ENCODE assay signal across 8 cellular contexts in genomic region chr1:24364975-24365678, GRCh38. TPM values are rescaled to one million over a fixed set of nuclear protein-coding genes. Genes with fewer than 3 reads are reported as not detected.
DNase-seq lines count a peak whose midpoint lies in the region; ATAC-seq and TF ChIP-seq lines count a peak whose summit lies in the region.

No MANE protein-coding gene starts in this region.

- no peak for TF ChIP-seq POLR2A in stomach (IDR thresholded peaks at IDR 0.05)

- H3K9me3 ChIP-seq in fibroblast of lung (ENCODE audit: control insufficient read depth, insufficient read depth, low read depth, low read length) (no peaks in the 10 kb centered on the region), thymus (ENCODE audit: control insufficient read depth) (no peaks in the 10 kb centered on the region), stomach (no peaks in the 10 kb centered on the region)
- no peaks in the 10 kb centered on the region for H3K9me3 ChIP-seq in CD8-positive, alpha-beta memory T cell (ENCODE audit: low read length)

- WGBS in thymus: 93% methylated on average over 11 of the region's 11 CpGs
- 74 to 88% (median 79%) methylated on average over 11 of the region's 11 CpGs for WGBS in stomach, 5 donors

- peak; percentile 81 for DNase-seq in GM10248 (ENCODE audit: extremely low spot score)
- DNase-seq in SW480 (ENCODE audit: low spot score): peak; percentile 18
- DNase-seq in fibroblast of lung (ENCODE audit: low read depth in 2 of 2): peak; percentile 93
- no peak for DNase-seq in effector CD8-positive, alpha-beta T cell (lab: John Stamatoyannopoulos, UW)
- DNase-seq in stomach: no peak
- no peak for DNase-seq in CD8-positive, alpha-beta memory T cell

- H3K4me3 ChIP-seq in fibroblast of lung (replicated peaks in 1 of 4; ENCODE audit: control extremely low read depth in 1 of 4, insufficient read depth in 1 of 4, low read depth in 3 of 4, low read length in 4 of 4): no peak overlapping the region
- no peak overlapping the region for H3K4me3 ChIP-seq in thymus (ENCODE audit: low read length)
- no peak overlapping the region for H3K4me3 ChIP-seq in stomach
- H3K4me3 ChIP-seq in CD8-positive, alpha-beta memory T cell (ENCODE audit: low read length): no peak overlapping the region

- H2AFZ ChIP-seq in fibroblast of lung (ENCODE audit: low read length): no peak overlapping the region

- no peaks in the 10 kb centered on the region for H3K27me3 ChIP-seq in fibroblast of lung (ENCODE audit: control insufficient read depth, insufficient read depth, low read length)
- H3K27me3 ChIP-seq in thymus (ENCODE audit: control insufficient read depth, insufficient read depth): no peaks in the 10 kb centered on the region
- H3K27me3 ChIP-seq in stomach: no peaks in the 10 kb centered on the region
- H3K27me3 ChIP-seq in CD8-positive, alpha-beta memory T cell (ENCODE audit: insufficient read depth, low read length, poor library complexity, severe bottlenecking): no peaks in the 10 kb centered on the region

- ATAC-seq in HG02610 (IDR thresholded peaks at IDR 0.05; ENCODE audit: unreplicated experiment): peak; percentile 88

- POLR2A ChIA-PET in GM10248 (lab: Yijun Ruan, JAX): no interaction called here
- POLR2A ChIA-PET in CD8-positive, alpha-beta memory T cell (lab: Charles Lee): no interaction called here

- H3K27me3 Mint-ChIP-seq in CD8-positive, alpha-beta memory T cell: no peaks in the 10 kb centered on the region

- intact Hi-C loops in stomach (cut with DNase I; ENCODE audit: low total_unique reads): no loop called here

- H3K4me1 ChIP-seq in fibroblast of lung (ENCODE audit: control insufficient read depth, extremely low read depth, insufficient read depth, low read length): peaks cover 16% of the 10 kb centered on the region
- no peaks in the 10 kb centered on the region for H3K4me1 ChIP-seq in thymus (ENCODE audit: control insufficient read depth, insufficient read depth, low read length)
- H3K4me1 ChIP-seq in stomach: peaks cover 0 to 16% (median 10%) of the 10 kb centered on the region in 4 donors
- no peaks in the 10 kb centered on the region for H3K4me1 ChIP-seq in CD8-positive, alpha-beta memory T cell (ENCODE audit: insufficient read depth, low read length)

- TF ChIP-seq CTCF in GM10248 (IDR thresholded peaks at IDR 0.05; ENCODE audit: control extremely low read depth, extremely low read depth, low read depth, missing control alignments): no peak
- no peak for TF ChIP-seq CTCF in fibroblast of lung (conservative IDR thresholded peaks at IDR 0.05 in 1 of 2, IDR thresholded peaks at IDR 0.05 in 1 of 2; ENCODE audit: low read depth in 1 of 2, low read length in 2 of 2)
- TF ChIP-seq CTCF in stomach (IDR thresholded peaks at IDR 0.05): no peak

- H3K4me2 ChIP-seq in fibroblast of lung (ENCODE audit: extremely low read depth, insufficient read depth, low read length): peak overlapping the region; percentile 63

- peaks cover 0 to 14% (median 5%) of the 10 kb centered on the region in 3 donors for H3K36me3 Mint-ChIP-seq in CD8-positive, alpha-beta memory T cell

- TF ChIP-seq EP300 in stomach (IDR thresholded peaks at IDR 0.05): no peak

- CTCF ChIA-PET in GM10248 (lab: Yijun Ruan, JAX): interaction anchor here (1.1 to 5.4 kb wide), 7 partner anchors 14 to 215 kb away, joined by 3 to 31 read pairs (median 4); no protein-coding TSS in a partner anchor
- CTCF ChIA-PET in CD8-positive, alpha-beta memory T cell (lab: Charles Lee): no interaction called here

- H3K9me3 Mint-ChIP-seq in CD8-positive, alpha-beta memory T cell: no peaks in the 10 kb centered on the region

- H3K36me3 ChIP-seq in fibroblast of lung (ENCODE audit: control insufficient read depth, insufficient read depth, low read length) (no peaks in the 10 kb centered on the region), thymus (ENCODE audit: control insufficient read depth, insufficient read depth) (no peaks in the 10 kb centered on the region), stomach (peaks cover 0 to 21% (median 18%) of the 10 kb centered on the region in 4 donors)
- no peaks in the 10 kb centered on the region for H3K36me3 ChIP-seq in CD8-positive, alpha-beta memory T cell (ENCODE audit: insufficient read depth, low read length)

- H3K27ac Mint-ChIP-seq in CD8-positive, alpha-beta memory T cell: no peak overlapping the region

- H3K4me1 Mint-ChIP-seq in CD8-positive, alpha-beta memory T cell: no peaks in the 10 kb centered on the region

- no peaks in the 10 kb centered on the region for H4K20me1 ChIP-seq in fibroblast of lung (ENCODE audit: control insufficient read depth, extremely low read depth, insufficient read depth, low read length)

- H3K9ac ChIP-seq in fibroblast of lung (ENCODE audit: insufficient read depth, low read length): no peak overlapping the region

- H3K27ac ChIP-seq in fibroblast of lung (ENCODE audit: insufficient read depth, low read length): peak overlapping the region; percentile 8
- H3K27ac ChIP-seq in thymus (ENCODE audit: low read depth): peak overlapping the region; percentile 47
- peak overlapping the region in 2 of 5 donors; percentile 7 to 13 for H3K27ac ChIP-seq in stomach
- H3K27ac ChIP-seq in CD8-positive, alpha-beta memory T cell (ENCODE audit: low read depth, low read length): no peak overlapping the region

- no peak overlapping the region for H3K4me3 Mint-ChIP-seq in CD8-positive, alpha-beta memory T cell

- no peaks in the 10 kb centered on the region for H3K79me2 ChIP-seq in fibroblast of lung (ENCODE audit: control insufficient read depth, insufficient read depth, low read length)

RNA-seq across cellular contexts. Expression of gene GRHL3, which starts 46.0 kb away (rescaled TPM):
- total RNA-seq in fibroblast of lung (not detected in 2 replicates), stomach (under 1 TPM in 1 of 5 donors, not detected in 4; 0.73 TPM)
- polyA plus RNA-seq in fibroblast of lung (0.03 TPM in 1 of 2 replicates, not detected in the other), thymus (3.2 TPM), stomach (10 to 100 TPM in 1 of 3 donors, under 1 TPM in 2; 0.19 to 13.9 (median 0.61) TPM)
- polyA plus RNA-seq in fibroblast of lung (2012): not detected in 2 replicates
- polyA minus RNA-seq in fibroblast of lung (ENCODE audit: low replicate concordance): not detected in 2 replicates
- total RNA-seq in CD8-positive, alpha-beta memory T cell: under 1 TPM; 0.13 to 0.29 TPM
- not detected for polyA plus RNA-seq in CD8-positive, alpha-beta memory T cell

RNA-seq across cellular contexts. Expression of gene STPG1, which starts 48.5 kb away (rescaled TPM):
- total RNA-seq in fibroblast of lung (3.3 and 7.9 TPM in 2 replicates), stomach (10 to 100 TPM in 1 of 5 donors, 1 to 10 TPM in 2, under 1 TPM in 1, not detected in 1; 0.45 to 51.0 (median 6.6) TPM)
- polyA plus RNA-seq in fibroblast of lung (8.5 and 8.9 TPM in 2 replicates), thymus (3.5 TPM), stomach (1 to 10 TPM; 3.2 to 5.2 (median 3.7) TPM)
- 7.0 and 8.1 TPM in 2 replicates for polyA plus RNA-seq in fibroblast of lung (2012)
- polyA minus RNA-seq in fibroblast of lung (ENCODE audit: low replicate concordance): 4.6 and 7.0 TPM in 2 replicates
- 1 to 10 TPM; 5.1 to 5.6 TPM for total RNA-seq in CD8-positive, alpha-beta memory T cell
- 4.9 TPM for polyA plus RNA-seq in CD8-positive, alpha-beta memory T cell

RNA-seq across cellular contexts. Expression of gene NIPAL3, which starts 50.5 kb away (rescaled TPM):
- total RNA-seq in fibroblast of lung (25.9 and 85.2 TPM in 2 replicates), stomach (100 to 1,000 TPM in 1 of 5 donors, 10 to 100 TPM in 3, 1 to 10 TPM in 1; 3.5 to 122 (median 33.0) TPM)
- polyA plus RNA-seq in fibroblast of lung (42.0 and 65.3 TPM in 2 replicates), thymus (9.2 TPM), stomach (1 to 10 TPM; 3.2 to 7.5 (median 7.1) TPM)
- 27.8 and 42.7 TPM in 2 replicates for polyA plus RNA-seq in fibroblast of lung (2012)
- 89.4 and 143 TPM in 2 replicates for polyA minus RNA-seq in fibroblast of lung (ENCODE audit: low replicate concordance)
- total RNA-seq in CD8-positive, alpha-beta memory T cell: 10 to 100 TPM; 31.3 to 33.2 TPM
- polyA plus RNA-seq in CD8-positive, alpha-beta memory T cell: 55.5 TPM

Comparison
In these comparisons a context has a peak if more than half of its experiments do, and no peak if none do; other contexts are left out.
1. DNase-seq: peak in GM10248 (single experiment), SW480 (single experiment) and fibroblast of lung (2 of 2); none in effector CD8-positive, alpha-beta T cell (single experiment), stomach (single experiment) and CD8-positive, alpha-beta memory T cell (0 of 5).